Comparison of ENCODE assay signal across 24 cellular contexts in the genomic region with DNA sequence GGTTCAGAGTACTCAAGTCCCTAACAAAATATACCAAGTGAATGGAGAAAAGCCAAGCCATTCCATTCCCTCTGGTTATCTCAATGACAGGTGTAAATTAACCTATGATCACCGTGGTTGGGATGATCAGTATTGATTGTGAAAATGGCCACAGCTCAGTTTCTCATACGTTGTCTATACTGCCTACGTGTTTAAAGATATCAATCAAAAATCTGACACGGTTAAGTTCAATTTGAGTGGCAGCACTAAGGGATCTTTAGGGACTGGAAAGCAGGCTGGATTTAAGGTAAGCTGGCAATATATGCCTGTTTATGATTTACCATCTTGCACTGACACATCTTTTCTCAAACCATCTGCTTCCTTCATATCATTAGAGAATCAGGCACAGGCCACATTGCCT.
"Had no signal": no experiment of that assay in that cellular context is flagged by ENCODE, and none has a peak within 500 bp of the region (broad histone marks: within the 10 kb centered on the region; RNA-seq: fewer than 3 reads in every experiment).

No MANE protein-coding gene starts in this region.

- DNase-seq: activated CD4-positive, alpha-beta memory T cell treated with anti-CD3 and anti-CD28 coated beads for 36 hours; activated CD4-positive, alpha-beta T cell treated with anti-CD3 and anti-CD28 coated beads for 36 hours; activated CD4-positive, alpha-beta T cell treated with anti-CD3 and anti-CD28 coated beads, Interleukin-2, amount 10 ng/mL, durations not matched to agents 24 days and 14 days; activated CD4-positive, CD25-positive, alpha-beta regulatory T cell; activated CD4-positive, CD25-positive, alpha-beta regulatory T cell treated with anti-CD3 and anti-CD28 coated beads, Interleukin-2, amount 50 U/mL, for 72 hours; activated CD8-positive, alpha-beta memory T cell treated with anti-CD3 and anti-CD28 coated beads, Interleukin-2, amount 50 U/mL, for 48 hours; activated CD8-positive, alpha-beta T cell treated with anti-CD3 and anti-CD28 coated beads, Interleukin-2, amount 10 ng/mL, durations not matched to agents 7 days and 5 days; activated effector memory CD4-positive, alpha-beta T cell treated with Interleukin-2 at 50 U/mL for 16 hours; activated gamma-delta T cell treated with Interleukin-2 at 50 U/mL for 16 hours; activated naive CD4-positive, alpha-beta T cell treated with anti-CD3 and anti-CD28 coated beads, Interleukin-2, amount 50 U/mL, for 16 hours; activated naive CD4-positive, alpha-beta T cell treated with Interleukin-2 at 50 U/mL for 16 hours; activated T-cell treated with anti-CD3 and anti-CD28 coated beads for 4 hours; activated T-cell treated with anti-CD3 and anti-CD28 coated beads, Interleukin-2, amount 50 U/mL, for 4 hours; amniotic stem cell; anterior cingulate cortex; brain microvascular endothelial cell; dorsolateral prefrontal cortex; effector memory CD4-positive, alpha-beta T cell; endodermal cell; erythroblast; foreskin keratinocyte; gastrocnemius medialis; heart right ventricle; T-helper 2 cell had no signal
